ENCODE assay signal across 8 cellular contexts in the genomic region with DNA sequence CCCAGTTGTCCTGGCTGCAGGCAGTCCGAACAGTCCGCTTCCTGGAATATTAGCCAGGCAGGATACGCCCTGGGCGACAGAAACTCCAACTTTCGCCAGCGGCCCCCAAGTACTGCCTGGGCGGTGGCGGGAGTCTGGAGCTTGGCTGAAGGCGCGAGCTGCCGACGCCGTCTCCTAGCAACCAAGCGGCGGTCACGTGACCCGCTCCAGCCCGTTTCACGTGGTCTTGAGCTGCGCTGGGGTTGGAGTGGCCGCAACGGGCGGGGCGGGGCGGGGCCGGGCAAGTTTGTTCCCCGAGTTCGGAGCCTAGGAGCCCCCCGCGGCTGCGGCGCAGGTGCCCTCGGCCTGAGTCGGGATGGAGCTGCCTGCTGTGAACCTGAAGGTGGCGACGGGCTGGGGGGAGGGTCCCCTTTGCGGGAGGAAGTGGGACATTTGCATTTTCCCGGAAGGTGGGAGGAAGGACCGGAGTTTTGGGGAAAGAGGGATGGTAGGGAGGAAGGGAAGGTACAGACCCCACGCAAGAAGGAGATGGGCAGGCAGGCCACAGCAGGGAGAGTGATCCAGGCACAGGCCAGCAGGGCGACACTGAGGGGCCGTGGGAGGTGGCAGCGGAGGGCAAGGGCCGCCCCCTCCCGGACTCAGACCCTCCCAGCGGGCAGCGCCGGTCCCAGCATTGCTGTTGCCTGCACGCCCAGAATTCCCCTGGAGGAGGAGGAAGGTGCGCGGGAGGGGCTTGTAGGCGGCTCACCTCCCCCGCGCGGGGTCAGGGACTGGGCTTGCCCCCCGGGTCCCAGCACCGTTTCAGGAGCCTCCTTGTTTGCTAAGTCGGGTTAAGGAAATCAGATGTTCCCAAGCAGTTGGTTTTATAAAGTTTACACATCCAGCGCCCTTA.
A peak's percentile ranks its signal among the peaks of the same experiment; 100 is the strongest.
DNase-seq lines count a peak whose midpoint lies in the region; ATAC-seq and TF ChIP-seq lines count a peak whose summit lies in the region.

A gene with protein sequence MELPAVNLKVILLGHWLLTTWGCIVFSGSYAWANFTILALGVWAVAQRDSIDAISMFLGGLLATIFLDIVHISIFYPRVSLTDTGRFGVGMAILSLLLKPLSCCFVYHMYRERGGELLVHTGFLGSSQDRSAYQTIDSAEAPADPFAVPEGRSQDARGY (plus strand): TSS at position 283 of the 892 bp plus-strand sequence. CDS start 73 bp downstream, at position 356.

- ATAC-seq in HG03066 (IDR thresholded peaks at IDR 0.05; ENCODE audit: low read depth, unreplicated experiment) (peak; percentile 52), HG02870 (IDR thresholded peaks at IDR 0.05; ENCODE audit: unreplicated experiment) (no peak)

- TF ChIP-seq CTCF in GM13976 (IDR thresholded peaks at IDR 0.05; ENCODE audit: borderline replicate concordance, control extremely low read depth, extremely low read depth, insufficient read depth, missing control alignments), result no peak

- DNase-seq in GM13976 (ENCODE audit: low spot score) (peak; percentile 96), NCI-H345 (lab: John Stamatoyannopoulos, UW) (peak; percentile 93), islet precursor cell (peak; percentile 97)
- peak; percentile 62 for DNase-seq in activated CD4-positive, CD25-positive, alpha-beta regulatory T cell treated with anti-CD3 and anti-CD28 coated beads, Interleukin-2, amount 50 U/mL, for 16 hours (ENCODE audit: low read depth, low spot score)
- peak; percentile 76 for DNase-seq in central memory CD4-positive, alpha-beta T cell
- DNase-seq in stimulated activated CD4-positive, alpha-beta T cell treated with anti-CD3 and anti-CD28 coated beads, Interleukin-12 subunit alpha, Interleukin-12 subunit beta, amount 100 ng/mL, for 4 hours, result peak; percentile 86

- in situ Hi-C loops in GM13976 (cut with MboI; ENCODE audit: low sequenced_read_pairs, unreplicated experiment), result no loop called here
